Comparison of ENCODE assay signal across 1 cellular context in the genomic region with DNA sequence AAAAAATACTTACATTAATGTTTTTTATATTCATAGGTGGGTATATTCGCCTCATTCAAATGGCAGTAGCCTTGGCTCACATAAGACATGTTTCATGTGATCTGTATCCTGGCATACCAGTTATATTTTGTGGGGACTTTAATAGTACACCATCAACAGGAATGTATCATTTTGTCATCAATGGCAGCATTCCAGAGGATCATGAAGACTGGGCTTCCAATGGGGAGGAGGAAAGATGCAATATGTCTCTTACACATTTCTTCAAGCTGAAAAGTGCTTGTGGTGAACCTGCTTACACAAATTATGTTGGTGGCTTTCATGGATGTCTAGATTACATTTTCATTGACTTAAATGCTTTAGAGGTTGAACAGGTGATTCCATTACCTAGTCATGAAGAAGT.
TF ChIP-seq lines count a peak whose summit lies in the region.

No MANE protein-coding gene starts in this region.

TF ChIP-seq in HCT116, 20 proteins besides CTCF, POLR2A, EP300 and RAD21:
- TF ChIP-seq ATF3 (IDR thresholded peaks at IDR 0.05) (no peak), REST (IDR thresholded peaks at IDR 0.05; ENCODE audit: low read depth) (no peak), TCF7L2 (IDR thresholded peaks at IDR 0.05; ENCODE audit: borderline replicate concordance, extremely low read depth, insufficient read depth, insufficient read length) (no peak), SP1 (IDR thresholded peaks at IDR 0.05; ENCODE audit: low read depth) (no peak), EGR1 (IDR thresholded peaks at IDR 0.05; ENCODE audit: low read depth) (no peak), CEBPB (IDR thresholded peaks at IDR 0.05; ENCODE audit: low read depth) (no peak), FOSL1 (IDR thresholded peaks at IDR 0.05; ENCODE audit: low read depth) (no peak), ZNF274 (IDR thresholded peaks at IDR 0.05; ENCODE audit: low read depth, low read length) (no peak), SIN3A (IDR thresholded peaks at IDR 0.05; ENCODE audit: low read depth) (no peak), SRF (IDR thresholded peaks at IDR 0.05; ENCODE audit: low read depth) (no peak), EZH2 (IDR thresholded peaks at IDR 0.05) (no peak), ELF1 (IDR thresholded peaks at IDR 0.05; ENCODE audit: borderline replicate concordance, low read depth) (no peak), EZH2phosphoT487 (IDR thresholded peaks at IDR 0.05; ENCODE audit: borderline replicate concordance) (no peak), CBX3 (IDR thresholded peaks at IDR 0.05; ENCODE audit: low read depth) (no peak), JUND (IDR thresholded peaks at IDR 0.05) (no peak)
